8 cellular contexts compared by ENCODE assay signal in genomic region chr12:51171884-51172514, GRCh38. TPM values are rescaled to one million over a fixed set of nuclear protein-coding genes. Genes with fewer than 3 reads are reported as not detected.
DNase-seq lines count a peak whose midpoint lies in the region; ATAC-seq and TF ChIP-seq lines count a peak whose summit lies in the region.

No MANE protein-coding gene starts in this region.

- intact Hi-C loops in left ventricle myocardium inferior (cut with micrococcal nuclease) = no loop called here

- DNase-seq in SIG-M5 treated with dmso at 0.1 percent for 504 hours (lab: John Stamatoyannopoulos, UW; ENCODE audit: unreplicated experiment) (peak; percentile 59), SIG-M5 (lab: John Stamatoyannopoulos, UW) (no peak), left ventricle myocardium inferior (no peak), globus pallidus (ENCODE audit: low spot score) (no peak)

- H3K27ac ChIP-seq in left ventricle myocardium inferior (replicated peaks) (peak overlapping the region; percentile 94), skeletal muscle tissue (ENCODE audit: low read depth, low read length) (peak overlapping the region; percentile 98)

- peak; percentile 9 for ATAC-seq in HG03460 (IDR thresholded peaks at IDR 0.05; ENCODE audit: unreplicated experiment)
- ATAC-seq in GM18858 (IDR thresholded peaks at IDR 0.05; ENCODE audit: unreplicated experiment) = no peak

- H3K4me3 ChIP-seq in WI38 (ENCODE audit: low read depth, low read length) (peak overlapping the region; percentile 70), left ventricle myocardium inferior (peak overlapping the region; percentile 91), skeletal muscle tissue (ENCODE audit: low read length in 3 of 3) (peak overlapping the region; percentile 81 to 99 (median 98))

- H3K27me3 ChIP-seq in left ventricle myocardium inferior (ENCODE audit: low read depth) (no peaks in the 10 kb centered on the region), skeletal muscle tissue (ENCODE audit: control insufficient read depth in 3 of 3, insufficient read depth in 3 of 3, low read length in 3 of 3) (no peaks in the 10 kb centered on the region)

- H3K9me3 ChIP-seq in left ventricle myocardium inferior (replicated peaks) = no peaks in the 10 kb centered on the region
- H3K9me3 ChIP-seq in skeletal muscle tissue (ENCODE audit: control insufficient read depth in 3 of 3, low read length in 3 of 3) = no peaks in the 10 kb centered on the region

- no peaks in the 10 kb centered on the region for H3K36me3 ChIP-seq in left ventricle myocardium inferior
- peaks cover 0 to 2% (median 0%) of the 10 kb centered on the region in 3 donors for H3K36me3 ChIP-seq in skeletal muscle tissue (ENCODE audit: control insufficient read depth in 3 of 3, insufficient read depth in 3 of 3, low read length in 3 of 3)

- TF ChIP-seq CTCF in WI38 (IDR thresholded peaks at IDR 0.05; ENCODE audit: low read depth, low read length) = no peak
- TF ChIP-seq CTCF in left ventricle myocardium inferior (IDR thresholded peaks at IDR 0.05; ENCODE audit: borderline replicate concordance) = no peak

- H3K9ac ChIP-seq in skeletal muscle tissue (ENCODE audit: low read depth in 1 of 3, low read length in 3 of 3) = peak overlapping the region; percentile 85 to 100 (median 99)

- peaks cover 39% of the 10 kb centered on the region for H3K4me1 ChIP-seq in left ventricle myocardium inferior
- H3K4me1 ChIP-seq in skeletal muscle tissue (ENCODE audit: control insufficient read depth in 3 of 3, insufficient read depth in 3 of 3, low read length in 3 of 3) = peaks cover 10 to 14% (median 11%) of the 10 kb centered on the region in 3 donors

RNA-seq across cellular contexts. Expression of gene TFCP2, which starts 0.9 kb away (rescaled TPM):
- total RNA-seq in left ventricle myocardium inferior (22.8 TPM), skeletal muscle tissue (14.6 TPM)

RNA-seq across cellular contexts. Expression of gene POU6F1, which starts 45.9 kb away (rescaled TPM):
- total RNA-seq in left ventricle myocardium inferior (9.9 TPM), skeletal muscle tissue (2.6 TPM)
